1 cellular context compared by ENCODE assay signal in genomic region chr5:171926311-171926710, GRCh38.
A peak's percentile ranks its signal among the peaks of the same experiment; 100 is the strongest.
TF ChIP-seq lines count a peak whose summit lies in the region.

No MANE protein-coding gene starts in this region.

TF ChIP-seq in GM12878, 131 proteins besides CTCF, POLR2A, EP300 and RAD21 (continued from another document):
- TF ChIP-seq ZNF687 (IDR thresholded peaks at IDR 0.05) (no peak; the same call in 1 of the 2 replicates), MTA3 (IDR thresholded peaks at IDR 0.05; ENCODE audit: borderline replicate concordance, low read length) (no peak), NFYA (IDR thresholded peaks at IDR 0.05; ENCODE audit: borderline replicate concordance, low read depth, low read length) (no peak), STAT3 (IDR thresholded peaks at IDR 0.05; ENCODE audit: low read depth, low read length) (no peak), USF2 (IDR thresholded peaks at IDR 0.05; ENCODE audit: borderline replicate concordance, low read depth, low read length) (no peak), ATF2 (IDR thresholded peaks at IDR 0.05; ENCODE audit: low read length) (no peak), BHLHE40 (IDR thresholded peaks at IDR 0.05; ENCODE audit: borderline replicate concordance in 1 of 2, low read depth in 2 of 2, low read length in 1 of 2) (peak; percentile 82 to 93), JUNB (IDR thresholded peaks at IDR 0.05) (no peak), RBBP5 (conservative IDR thresholded peaks at IDR 0.05) (no peak), TCF12 (IDR thresholded peaks at IDR 0.05; ENCODE audit: low read depth, low read length) (no peak), PAX5 (IDR thresholded peaks at IDR 0.05; ENCODE audit: borderline replicate concordance, low read depth, low read length) (no peak), HDAC6 (IDR thresholded peaks at IDR 0.05; ENCODE audit: unreplicated experiment) (no peak), NRF1 (conservative IDR thresholded peaks at IDR 0.05; ENCODE audit: low read depth, low read length) (no peak), IKZF2 (IDR thresholded peaks at IDR 0.05) (no peak; a peak in 1 of 4 replicates), PAX8 (IDR thresholded peaks at IDR 0.05) (no peak), RFX5 (IDR thresholded peaks at IDR 0.05; ENCODE audit: low read depth, low read length) (no peak), MEF2A (IDR thresholded peaks at IDR 0.05; ENCODE audit: insufficient read depth, low read depth, low read length) (no peak), TARDBP (IDR thresholded peaks at IDR 0.05; ENCODE audit: borderline replicate concordance) (no peak), IKZF1 (conservative IDR thresholded peaks at IDR 0.05) (no peak; the same call in 1 of the 2 replicates), HDGF (IDR thresholded peaks at IDR 0.05) (no peak), MYB (IDR thresholded peaks at IDR 0.05; ENCODE audit: borderline replicate concordance, low read depth, low read length) (no peak), EGR1 (IDR thresholded peaks at IDR 0.05; ENCODE audit: borderline replicate concordance in 1 of 2, low read depth in 2 of 2, low read length in 2 of 2) (no peak)
- TF ChIP-seq, protein P1, sequence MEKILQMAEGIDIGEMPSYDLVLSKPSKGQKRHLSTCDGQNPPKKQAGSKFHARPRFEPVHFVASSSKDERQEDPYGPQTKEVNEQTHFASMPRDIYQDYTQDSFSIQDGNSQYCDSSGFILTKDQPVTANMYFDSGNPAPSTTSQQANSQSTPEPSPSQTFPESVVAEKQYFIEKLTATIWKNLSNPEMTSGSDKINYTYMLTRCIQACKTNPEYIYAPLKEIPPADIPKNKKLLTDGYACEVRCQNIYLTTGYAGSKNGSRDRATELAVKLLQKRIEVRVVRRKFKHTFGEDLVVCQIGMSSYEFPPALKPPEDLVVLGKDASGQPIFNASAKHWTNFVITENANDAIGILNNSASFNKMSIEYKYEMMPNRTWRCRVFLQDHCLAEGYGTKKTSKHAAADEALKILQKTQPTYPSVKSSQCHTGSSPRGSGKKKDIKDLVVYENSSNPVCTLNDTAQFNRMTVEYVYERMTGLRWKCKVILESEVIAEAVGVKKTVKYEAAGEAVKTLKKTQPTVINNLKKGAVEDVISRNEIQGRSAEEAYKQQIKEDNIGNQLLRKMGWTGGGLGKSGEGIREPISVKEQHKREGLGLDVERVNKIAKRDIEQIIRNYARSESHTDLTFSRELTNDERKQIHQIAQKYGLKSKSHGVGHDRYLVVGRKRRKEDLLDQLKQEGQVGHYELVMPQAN (conservative IDR thresholded peaks at IDR 0.05) = no peak
- TF ChIP-seq, protein P2, sequence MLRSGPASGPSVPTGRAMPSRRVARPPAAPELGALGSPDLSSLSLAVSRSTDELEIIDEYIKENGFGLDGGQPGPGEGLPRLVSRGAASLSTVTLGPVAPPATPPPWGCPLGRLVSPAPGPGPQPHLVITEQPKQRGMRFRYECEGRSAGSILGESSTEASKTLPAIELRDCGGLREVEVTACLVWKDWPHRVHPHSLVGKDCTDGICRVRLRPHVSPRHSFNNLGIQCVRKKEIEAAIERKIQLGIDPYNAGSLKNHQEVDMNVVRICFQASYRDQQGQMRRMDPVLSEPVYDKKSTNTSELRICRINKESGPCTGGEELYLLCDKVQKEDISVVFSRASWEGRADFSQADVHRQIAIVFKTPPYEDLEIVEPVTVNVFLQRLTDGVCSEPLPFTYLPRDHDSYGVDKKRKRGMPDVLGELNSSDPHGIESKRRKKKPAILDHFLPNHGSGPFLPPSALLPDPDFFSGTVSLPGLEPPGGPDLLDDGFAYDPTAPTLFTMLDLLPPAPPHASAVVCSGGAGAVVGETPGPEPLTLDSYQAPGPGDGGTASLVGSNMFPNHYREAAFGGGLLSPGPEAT (IDR thresholded peaks at IDR 0.05; ENCODE audit: low read depth) = no peak
